Comparison of ENCODE assay signal across 22 cellular contexts in the genomic region with DNA sequence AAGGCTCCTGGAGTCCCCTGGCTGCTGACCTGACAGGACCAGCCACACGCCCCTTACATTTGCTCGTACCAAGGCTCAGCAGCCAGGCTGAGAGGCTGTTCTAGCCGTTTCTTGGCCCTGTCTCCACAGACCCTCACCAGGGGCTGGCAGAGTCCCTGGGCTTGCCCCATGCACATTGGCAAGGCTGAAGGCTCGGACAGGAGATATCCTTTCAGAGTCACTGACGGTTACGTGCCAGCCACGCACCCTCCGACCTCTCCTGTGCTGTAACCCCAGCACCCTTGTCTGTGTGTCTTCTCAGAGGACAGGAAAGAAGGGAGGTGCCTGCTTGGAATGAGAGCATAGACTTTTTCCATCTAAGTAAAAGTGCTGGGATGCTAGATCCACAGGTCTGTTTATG. TPM values are rescaled to one million over a fixed set of nuclear protein-coding genes. Genes with fewer than 3 reads are reported as not detected.
A peak's percentile ranks its signal among the peaks of the same experiment; 100 is the strongest.
DNase-seq lines count a peak whose midpoint lies in the region; ATAC-seq, FAIRE-seq and TF ChIP-seq lines count a peak whose summit lies in the region.
"Had no signal": no experiment of that assay in that cellular context is flagged by ENCODE, and none has a peak within 500 bp of the region (broad histone marks: within the 10 kb centered on the region; RNA-seq: fewer than 3 reads in every experiment).

No MANE protein-coding gene starts in this region.

- TF ChIP-seq CTCF in A549 (IDR thresholded peaks at IDR 0.05) = no peak
- no peak for TF ChIP-seq CTCF in Panc1 (IDR thresholded peaks at IDR 0.05)
- no peak for TF ChIP-seq CTCF in lower lobe of right lung (IDR thresholded peaks at IDR 0.05)
- TF ChIP-seq CTCF in adrenal gland (IDR thresholded peaks at IDR 0.05) = no peak

- H3K4me3 ChIP-seq in A549 (no peak overlapping the region), Panc1 (ENCODE audit: low read depth in 2 of 2, low read length in 2 of 2) (no peak overlapping the region), lower lobe of right lung (no peak overlapping the region), skeletal muscle tissue (ENCODE audit: low read length in 3 of 3) (no peak overlapping the region), adrenal gland (no peak overlapping the region)
- H3K4me3 ChIP-seq: colonic mucosa, spleen had no signal

- in situ Hi-C loops in Panc1 (cut with HindIII; ENCODE audit: low pct_unique_long_range_greater_than_20kb, low sequenced_read_pairs) = no loop called here

- no peak for FAIRE-seq in A549 (lab: Jason Lieb, UNC)
- FAIRE-seq: GM12891 had no signal

- CTCF ChIA-PET in A549 (lab: Yijun Ruan, JAX) = interaction anchor here (1.7 kb wide), 1 partner anchor 445 kb away, joined by 7 read pairs; no protein-coding TSS in a partner anchor
- CTCF ChIA-PET in Panc1 (lab: Charles Lee) = no interaction called here

- peak overlapping the region; percentile 73 to 94; a peak in 5 of 6 replicates for H3K27ac ChIP-seq in A549
- peak overlapping the region; percentile 76 for H3K27ac ChIP-seq in Panc1 (ENCODE audit: low read length)
- peak overlapping the region; percentile 36 for H3K27ac ChIP-seq in lower lobe of right lung
- H3K27ac ChIP-seq in skeletal muscle tissue (ENCODE audit: low read depth, low read length) = peak overlapping the region; percentile 52
- H3K27ac ChIP-seq in adrenal gland = no peak overlapping the region
- H3K27ac ChIP-seq: colonic mucosa, spleen had no signal

- BruUV-seq in Panc1 (replicated peaks; lab: Mats Ljungman, UMichigan) = no TSS peak

- TF ChIP-seq RAD21 in A549 (conservative IDR thresholded peaks at IDR 0.05 in 1 of 2, IDR thresholded peaks at IDR 0.05 in 1 of 2) = no peak

- ATAC-seq in A549 = no peak
- no peak for ATAC-seq in Panc1
- ATAC-seq in lower lobe of right lung = no peak
- ATAC-seq in HG03442 (IDR thresholded peaks at IDR 0.05; ENCODE audit: unreplicated experiment) = no peak
- ATAC-seq: natural killer cell had no signal

- TF ChIP-seq EP300 in A549 (IDR thresholded peaks at IDR 0.05) = no peak

- H3K9me3 ChIP-seq in A549 (0 out of 3 replicates have a peak, but pooled peaks cover 2% of the 10 kb centered on the region), Panc1 (ENCODE audit: control insufficient read depth, insufficient read depth, low read depth, low read length) (no peaks in the 10 kb centered on the region), lower lobe of right lung (no peaks in the 10 kb centered on the region), skeletal muscle tissue (ENCODE audit: control insufficient read depth in 3 of 3, low read length in 3 of 3) (no peaks in the 10 kb centered on the region), adrenal gland (replicated peaks in 1 of 3) (no peaks in the 10 kb centered on the region)
- H3K9me3 ChIP-seq: colonic mucosa, spleen had no signal

- H3K9ac ChIP-seq in skeletal muscle tissue (ENCODE audit: low read depth in 1 of 3, low read length in 3 of 3) = no peak overlapping the region

- WGBS in A549 (ENCODE audit: missing lambda C conversion rate) = 97% methylated on average over 8 of the region's 8 CpGs
- 76 to 92% (median 90%) methylated on average over 7 to 8 of the region's 8 CpGs for WGBS in adrenal gland, 4 donors

- intact Hi-C loops in Panc1 (cut with micrococcal nuclease; ENCODE audit: unreplicated experiment) = no loop called here
- intact Hi-C loops in lower lobe of right lung (cut with DNase I) = no loop called here
- intact Hi-C loops in adrenal gland (cut with DNase I) = no loop called here

- H3K27me3 ChIP-seq in Panc1 (ENCODE audit: control insufficient read depth, insufficient read depth, low read length) (no peaks in the 10 kb centered on the region), lower lobe of right lung (ENCODE audit: low read depth) (no peaks in the 10 kb centered on the region), skeletal muscle tissue (ENCODE audit: control insufficient read depth in 3 of 3, insufficient read depth in 3 of 3, low read length in 3 of 3) (no peaks in the 10 kb centered on the region), adrenal gland (no peaks in the 10 kb centered on the region)
- H3K27me3 ChIP-seq: colonic mucosa, spleen had no signal

- peaks cover 22% of the 10 kb centered on the region for H3K4me1 ChIP-seq in A549
- peaks cover 19% of the 10 kb centered on the region for H3K4me1 ChIP-seq in Panc1 (ENCODE audit: control insufficient read depth, insufficient read depth, low read length)
- H3K4me1 ChIP-seq in lower lobe of right lung = peaks cover 16% of the 10 kb centered on the region
- peaks cover 9 to 17% (median 16%) of the 10 kb centered on the region in 3 donors for H3K4me1 ChIP-seq in skeletal muscle tissue (ENCODE audit: control insufficient read depth in 3 of 3, insufficient read depth in 3 of 3, low read length in 3 of 3)
- H3K4me1 ChIP-seq in adrenal gland (replicated peaks in 1 of 2) = peaks cover 0 to 4% of the 10 kb centered on the region in 2 donors
- H3K4me1 ChIP-seq: colonic mucosa had no signal

- no peak overlapping the region for H3K4me2 ChIP-seq in A549

- POLR2A ChIA-PET in A549 (lab: Yijun Ruan, JAX) = no interaction called here
- POLR2A ChIA-PET in Panc1 (lab: Charles Lee) = no interaction called here

- H3K36me3 ChIP-seq in Panc1 (ENCODE audit: control insufficient read depth, insufficient read depth, low read length) = no peaks in the 10 kb centered on the region
- H3K36me3 ChIP-seq in lower lobe of right lung = no peaks in the 10 kb centered on the region
- H3K36me3 ChIP-seq in skeletal muscle tissue (ENCODE audit: control insufficient read depth in 3 of 3, insufficient read depth in 3 of 3, low read length in 3 of 3) = no peaks in the 10 kb centered on the region
- H3K36me3 ChIP-seq in adrenal gland (replicated peaks in 1 of 2) = no peaks in the 10 kb centered on the region
- H3K36me3 ChIP-seq: colonic mucosa, spleen had no signal

- no peak for DNase-seq in A549 (ENCODE audit: low read depth in 1 of 2, low spot score in 1 of 2)
- no peak for DNase-seq in Panc1 (ENCODE audit: low read depth, low spot score)
- no peak for DNase-seq in lower lobe of right lung
- DNase-seq in OCI-M2 (lab: John Stamatoyannopoulos, UW; ENCODE audit: unreplicated experiment) = no peak
- no peak for DNase-seq in adrenal gland
- DNase-seq in EL = no peak
- DNase-seq: activated CD4-positive, alpha-beta T cell treated with anti-CD3 and anti-CD28 coated beads, Interleukin-2, amount 10 ng/mL, durations not matched to agents 7 days and 5 days; activated CD8-positive, alpha-beta memory T cell treated with anti-CD3 and anti-CD28 coated beads, Interleukin-2, amount 50 U/mL, for 48 hours; CD4-positive, alpha-beta memory T cell; colonic mucosa; GOT3; KBM-7; mesendoderm; natural killer cell; NCI-H1694 treated with DMSO at 0.1 percent for 48 hours; NCI-H774; spleen; stimulated activated CD4-positive, alpha-beta T cell treated with anti-CD3 and anti-CD28 coated beads, Interleukin-4, amount 100 ng/mL, for 24 hours; T-helper 1 cell had no signal

- TF ChIP-seq POLR2A in A549 (IDR thresholded peaks at IDR 0.05; ENCODE audit: low read length) (no peak), adrenal gland (IDR thresholded peaks at IDR 0.05) (no peak)

TF ChIP-seq in A549, 52 proteins besides CTCF, POLR2A, EP300 and RAD21 (continues in another document):
- no peak for TF ChIP-seq JUNB (IDR thresholded peaks at IDR 0.05)
- TF ChIP-seq CBX8 (IDR thresholded peaks at IDR 0.05) = no peak
- TF ChIP-seq SMC3 (IDR thresholded peaks at IDR 0.05) = no peak
- TF ChIP-seq, protein P1, sequence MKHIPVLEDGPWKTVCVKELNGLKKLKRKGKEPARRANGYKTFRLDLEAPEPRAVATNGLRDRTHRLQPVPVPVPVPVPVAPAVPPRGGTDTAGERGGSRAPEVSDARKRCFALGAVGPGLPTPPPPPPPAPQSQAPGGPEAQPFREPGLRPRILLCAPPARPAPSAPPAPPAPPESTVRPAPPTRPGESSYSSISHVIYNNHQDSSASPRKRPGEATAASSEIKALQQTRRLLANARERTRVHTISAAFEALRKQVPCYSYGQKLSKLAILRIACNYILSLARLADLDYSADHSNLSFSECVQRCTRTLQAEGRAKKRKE (CRISPR knock-in tag; IDR thresholded peaks at IDR 0.05; ENCODE audit: low read depth) = no peak
- TF ChIP-seq, protein P2, sequence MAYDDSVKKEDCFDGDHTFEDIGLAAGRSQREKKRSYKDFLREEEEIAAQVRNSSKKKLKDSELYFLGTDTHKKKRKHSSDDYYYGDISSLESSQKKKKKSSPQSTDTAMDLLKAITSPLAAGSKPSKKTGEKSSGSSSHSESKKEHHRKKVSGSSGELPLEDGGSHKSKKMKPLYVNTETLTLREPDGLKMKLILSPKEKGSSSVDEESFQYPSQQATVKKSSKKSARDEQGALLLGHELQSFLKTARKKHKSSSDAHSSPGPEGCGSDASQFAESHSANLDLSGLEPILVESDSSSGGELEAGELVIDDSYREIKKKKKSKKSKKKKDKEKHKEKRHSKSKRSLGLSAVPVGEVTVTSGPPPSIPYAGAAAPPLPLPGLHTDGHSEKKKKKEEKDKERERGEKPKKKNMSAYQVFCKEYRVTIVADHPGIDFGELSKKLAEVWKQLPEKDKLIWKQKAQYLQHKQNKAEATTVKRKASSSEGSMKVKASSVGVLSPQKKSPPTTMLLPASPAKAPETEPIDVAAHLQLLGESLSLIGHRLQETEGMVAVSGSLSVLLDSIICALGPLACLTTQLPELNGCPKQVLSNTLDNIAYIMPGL (CRISPR knock-in tag; IDR thresholded peaks at IDR 0.05; ENCODE audit: borderline replicate concordance) = no peak
- no peak for TF ChIP-seq HOXB13 (CRISPR knock-in tag; IDR thresholded peaks at IDR 0.05; ENCODE audit: low read depth)
- TF ChIP-seq KDM5A (IDR thresholded peaks at IDR 0.05) = no peak
- no peak for TF ChIP-seq SREBF2 (IDR thresholded peaks at IDR 0.05)

RNA-seq across cellular contexts. Expression of gene COPS8, which starts 40.8 kb away (rescaled TPM):
- polyA plus RNA-seq in A549 (2011; rRNA removed) (129 and 161 TPM in 2 replicates), A549 (2017; fragmentation: RNase III; extraction: RNeasy Plus Mini Kit Qiagen cat#74134 plus additional on column Dnase treatment) (76.1 to 88.9 TPM (median 85.7 TPM) in 3 replicates), adrenal gland (100 to 1,000 TPM in 1 of 3 donors, 10 to 100 TPM in 2; 25.2 to 130 (median 28.0) TPM)
- polyA plus RNA-seq in A549 (2012; cell fraction: cytosol; rRNA removed) = 65.4 and 67.5 TPM in 2 replicates
- 17.5 and 36.9 TPM in 2 replicates for polyA plus RNA-seq in A549 (2012; cell fraction: nucleus; rRNA removed)
- polyA minus RNA-seq in A549 (2011; rRNA and poly(A)+ RNA removed) = 22.7 and 24.7 TPM in 2 replicates
- total RNA-seq in Panc1 (2021; ENCODE audit: unreplicated experiment) (57.9 TPM), lower lobe of right lung (31.8 TPM), skeletal muscle tissue (55.8 TPM), adrenal gland (100 to 1,000 TPM in 1 of 8 donors, 10 to 100 TPM in 7; 38.1 to 131 (median 63.9) TPM)
- 49.4 TPM for polyA plus RNA-seq in Panc1 (2012; ENCODE audit: insufficient read length)

Comparison
In these comparisons a context has a peak if more than half of its experiments do, and no peak if none do; other contexts are left out.
1. H3K27ac ChIP-seq: peak in A549 (2 of 2), Panc1 (single experiment), lower lobe of right lung (single experiment) and skeletal muscle tissue (single experiment); none in adrenal gland (0 of 5).